Comparison of ENCODE assay signal across 1 cellular context in the genomic region with DNA sequence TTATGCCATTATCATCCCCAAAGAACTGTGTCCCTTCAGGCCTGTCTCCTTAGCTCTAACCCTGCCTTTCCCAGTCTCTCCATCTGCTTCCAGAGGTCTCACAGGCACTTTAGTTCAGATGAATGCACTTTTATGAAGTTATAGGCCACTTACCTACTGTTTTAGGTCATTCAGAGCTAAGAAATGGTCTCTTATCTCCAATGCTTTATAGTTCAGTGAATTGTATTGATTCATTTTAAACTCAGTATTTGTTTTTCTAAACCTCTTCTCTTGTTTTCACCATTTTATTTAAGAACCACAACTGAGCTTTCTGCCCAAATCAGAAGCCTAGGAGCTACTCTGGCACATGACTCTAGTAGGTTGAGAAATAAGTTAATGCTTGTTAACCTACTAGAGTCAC.
TF ChIP-seq lines count a peak whose summit lies in the region.

No MANE protein-coding gene starts in this region.

TF ChIP-seq in HEK293, 187 proteins besides CTCF, POLR2A, EP300 and RAD21 (continued from another document):
- TF ChIP-seq ZNF837 (tag by site-specific recombination; IDR thresholded peaks at IDR 0.05) (no peak), ZBTB20 (tag by site-specific recombination; IDR thresholded peaks at IDR 0.05) (no peak), SP3 (tag by site-specific recombination; IDR thresholded peaks at IDR 0.05) (no peak), ZNF324 (tag by site-specific recombination; IDR thresholded peaks at IDR 0.05) (no peak), HOXA7 (CRISPR knock-in tag; IDR thresholded peaks at IDR 0.05; ENCODE audit: borderline replicate concordance) (no peak), FEZF1 (tag by site-specific recombination; IDR thresholded peaks at IDR 0.05) (peak; percentile 75), OVOL3 (tag by site-specific recombination; IDR thresholded peaks at IDR 0.05) (no peak), ZNF2 (tag by site-specific recombination; IDR thresholded peaks at IDR 0.05) (no peak), KLF7 (tag by site-specific recombination; IDR thresholded peaks at IDR 0.05; ENCODE audit: borderline replicate concordance) (no peak), BCL11B (tag by site-specific recombination; IDR thresholded peaks at IDR 0.05; ENCODE audit: low read depth) (no peak), ZNF211 (tag by site-specific recombination; IDR thresholded peaks at IDR 0.05; ENCODE audit: low read depth) (no peak), ZNF175 (tag by site-specific recombination; IDR thresholded peaks at IDR 0.05) (no peak), GFI1B (tag by site-specific recombination; IDR thresholded peaks at IDR 0.05) (no peak), ZNF548 (tag by site-specific recombination; IDR thresholded peaks at IDR 0.05) (no peak), ZBTB44 (tag by site-specific recombination; IDR thresholded peaks at IDR 0.05) (no peak), ZBTB21 (tag by site-specific recombination; IDR thresholded peaks at IDR 0.05) (no peak)
- TF ChIP-seq, protein P1, sequence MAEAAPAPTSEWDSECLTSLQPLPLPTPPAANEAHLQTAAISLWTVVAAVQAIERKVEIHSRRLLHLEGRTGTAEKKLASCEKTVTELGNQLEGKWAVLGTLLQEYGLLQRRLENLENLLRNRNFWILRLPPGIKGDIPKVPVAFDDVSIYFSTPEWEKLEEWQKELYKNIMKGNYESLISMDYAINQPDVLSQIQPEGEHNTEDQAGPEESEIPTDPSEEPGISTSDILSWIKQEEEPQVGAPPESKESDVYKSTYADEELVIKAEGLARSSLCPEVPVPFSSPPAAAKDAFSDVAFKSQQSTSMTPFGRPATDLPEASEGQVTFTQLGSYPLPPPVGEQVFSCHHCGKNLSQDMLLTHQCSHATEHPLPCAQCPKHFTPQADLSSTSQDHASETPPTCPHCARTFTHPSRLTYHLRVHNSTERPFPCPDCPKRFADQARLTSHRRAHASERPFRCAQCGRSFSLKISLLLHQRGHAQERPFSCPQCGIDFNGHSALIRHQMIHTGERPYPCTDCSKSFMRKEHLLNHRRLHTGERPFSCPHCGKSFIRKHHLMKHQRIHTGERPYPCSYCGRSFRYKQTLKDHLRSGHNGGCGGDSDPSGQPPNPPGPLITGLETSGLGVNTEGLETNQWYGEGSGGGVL (tag by site-specific recombination; IDR thresholded peaks at IDR 0.05) = no peak
TF ChIP-seq in HEK293: peak in this region for 4.
